ENCODE assay signal across 2 cellular contexts in the genomic region with DNA sequence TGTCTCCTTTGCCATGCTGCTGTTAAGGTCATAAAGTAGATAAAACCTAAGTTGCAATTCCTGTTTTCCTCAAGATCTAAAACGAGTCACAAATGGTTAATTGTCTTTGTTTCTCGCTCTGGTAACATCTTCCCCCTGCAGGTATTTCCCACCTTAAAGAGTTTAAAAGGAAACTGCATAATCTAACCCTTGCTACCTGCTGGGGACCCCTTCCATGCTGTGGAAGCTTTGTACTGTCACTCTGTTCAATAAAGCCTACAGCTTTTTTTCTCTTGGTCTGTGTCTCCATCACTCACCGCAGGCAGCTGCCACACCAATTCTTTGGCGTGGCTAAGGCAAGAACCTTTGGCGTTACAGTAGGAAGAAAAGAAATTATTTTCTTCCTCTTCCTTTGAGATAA.
TF ChIP-seq lines count a peak whose summit lies in the region.

No MANE protein-coding gene starts in this region.

TF ChIP-seq in A549, 52 proteins besides CTCF, POLR2A, EP300 and RAD21 (continued from another document):
- TF ChIP-seq ZNF302 (CRISPR knock-in tag; IDR thresholded peaks at IDR 0.05) (no peak), SREBF2 (IDR thresholded peaks at IDR 0.05) (no peak), JUN (IDR thresholded peaks at IDR 0.05) (no peak)
- TF ChIP-seq, protein P1, sequence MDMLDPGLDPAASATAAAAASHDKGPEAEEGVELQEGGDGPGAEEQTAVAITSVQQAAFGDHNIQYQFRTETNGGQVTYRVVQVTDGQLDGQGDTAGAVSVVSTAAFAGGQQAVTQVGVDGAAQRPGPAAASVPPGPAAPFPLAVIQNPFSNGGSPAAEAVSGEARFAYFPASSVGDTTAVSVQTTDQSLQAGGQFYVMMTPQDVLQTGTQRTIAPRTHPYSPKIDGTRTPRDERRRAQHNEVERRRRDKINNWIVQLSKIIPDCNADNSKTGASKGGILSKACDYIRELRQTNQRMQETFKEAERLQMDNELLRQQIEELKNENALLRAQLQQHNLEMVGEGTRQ (IDR thresholded peaks at IDR 0.05) = no peak

TF ChIP-seq in IMR-90, 13 proteins besides CTCF, POLR2A, EP300 and RAD21 (continued from another document):
- no peak for TF ChIP-seq SMC3 (IDR thresholded peaks at IDR 0.05; ENCODE audit: low read depth, low read length)
- TF ChIP-seq, protein P2, sequence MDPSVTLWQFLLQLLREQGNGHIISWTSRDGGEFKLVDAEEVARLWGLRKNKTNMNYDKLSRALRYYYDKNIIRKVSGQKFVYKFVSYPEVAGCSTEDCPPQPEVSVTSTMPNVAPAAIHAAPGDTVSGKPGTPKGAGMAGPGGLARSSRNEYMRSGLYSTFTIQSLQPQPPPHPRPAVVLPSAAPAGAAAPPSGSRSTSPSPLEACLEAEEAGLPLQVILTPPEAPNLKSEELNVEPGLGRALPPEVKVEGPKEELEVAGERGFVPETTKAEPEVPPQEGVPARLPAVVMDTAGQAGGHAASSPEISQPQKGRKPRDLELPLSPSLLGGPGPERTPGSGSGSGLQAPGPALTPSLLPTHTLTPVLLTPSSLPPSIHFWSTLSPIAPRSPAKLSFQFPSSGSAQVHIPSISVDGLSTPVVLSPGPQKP (IDR thresholded peaks at IDR 0.05; ENCODE audit: borderline replicate concordance, low read depth, low read length) = no peak
